Comparison of ENCODE assay signal across 19 cellular contexts in the genomic region with DNA sequence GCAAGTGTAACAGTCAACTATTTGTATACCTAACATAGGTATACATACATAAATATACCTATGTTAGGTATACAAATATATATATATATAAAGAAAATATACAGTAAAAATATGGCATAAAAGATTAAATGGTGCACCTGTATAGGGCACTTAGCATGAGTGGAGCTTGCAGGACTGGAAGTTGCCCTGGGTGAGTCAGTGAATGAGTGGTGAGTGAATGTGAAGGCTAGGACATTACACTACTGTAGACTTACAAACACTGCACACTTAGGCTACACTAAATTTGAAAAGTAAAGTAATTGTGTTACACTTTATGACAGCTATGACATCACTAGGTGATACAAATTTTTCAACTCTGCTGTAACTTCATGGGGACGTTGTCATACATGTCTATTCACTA.
"Had no signal": no experiment of that assay in that cellular context is flagged by ENCODE, and none has a peak within 500 bp of the region (broad histone marks: within the 10 kb centered on the region; RNA-seq: fewer than 3 reads in every experiment).

No MANE protein-coding gene starts in this region.

- H3K4me3 ChIP-seq: coronary artery, gastroesophageal sphincter, heart right ventricle, left lung, neural progenitor cell, psoas muscle, suprapubic skin, upper lobe of right lung had no signal

- H3K9me3 ChIP-seq: gastroesophageal sphincter, heart right ventricle, left lung, psoas muscle, suprapubic skin, upper lobe of right lung had no signal

- H3K27ac Mint-ChIP-seq: activated CD4-positive, alpha-beta memory T cell treated with anti-CD3 and anti-CD28 coated beads for 36 hours; activated CD8-positive, alpha-beta memory T cell treated with anti-CD3 and anti-CD28 coated beads, Interleukin-2, amount 10 ng/mL, durations not matched to agents 7 days and 5 days; naive B cell; neural progenitor cell had no signal

- H3K4me1 Mint-ChIP-seq: central memory CD8-positive, alpha-beta T cell; naive B cell; neural progenitor cell had no signal

- ATAC-seq: activated CD8-positive, alpha-beta memory T cell treated with anti-CD3 and anti-CD28 coated beads, Interleukin-2, amount 10 ng/mL, durations not matched to agents 7 days and 5 days; gastroesophageal sphincter; stimulated activated naive CD8-positive, alpha-beta T cell treated with anti-CD3 and anti-CD28 coated beads, Interleukin-15, Interleukin-2, amounts not matched to agents 100 U/mL and 50 U/mL, for 24 hours; T-cell; upper lobe of right lung had no signal

- H2AFZ ChIP-seq: neural progenitor cell had no signal

- H3K9ac ChIP-seq: neural progenitor cell had no signal

- H3K4me2 ChIP-seq: neural progenitor cell had no signal

- H3K4me3 Mint-ChIP-seq: activated CD4-positive, alpha-beta memory T cell treated with anti-CD3 and anti-CD28 coated beads for 36 hours; activated CD8-positive, alpha-beta memory T cell treated with anti-CD3 and anti-CD28 coated beads, Interleukin-2, amount 10 ng/mL, durations not matched to agents 7 days and 5 days; activated T-cell treated with anti-CD3 and anti-CD28 coated beads, Interleukin-2, amount 50 U/mL, for 24 hours; central memory CD8-positive, alpha-beta T cell; naive B cell; neural progenitor cell; T-cell had no signal

- H3K27me3 ChIP-seq: gastroesophageal sphincter, heart right ventricle, left lung, neural progenitor cell, suprapubic skin, upper lobe of right lung had no signal

- DNase-seq: activated CD4-positive, alpha-beta memory T cell treated with anti-CD3 and anti-CD28 coated beads for 36 hours; activated CD4-positive, alpha-beta T cell treated with anti-CD3 and anti-CD28 coated beads for 1 hour; activated CD8-positive, alpha-beta memory T cell treated with anti-CD3 and anti-CD28 coated beads, Interleukin-2, amount 10 ng/mL, durations not matched to agents 7 days and 5 days; activated effector memory CD4-positive, alpha-beta T cell treated with Interleukin-2 at 50 U/mL for 16 hours; activated naive CD4-positive, alpha-beta T cell treated with anti-CD3 and anti-CD28 coated beads, Interleukin-2, amount 50 U/mL, for 16 hours; activated T-cell treated with anti-CD3 and anti-CD28 coated beads, Interleukin-2, amount 50 U/mL, for 24 hours; heart right ventricle; left lung; naive B cell; psoas muscle; stimulated activated naive CD8-positive, alpha-beta T cell treated with anti-CD3 and anti-CD28 coated beads, Interleukin-15, Interleukin-2, amounts not matched to agents 100 U/mL and 50 U/mL, for 24 hours; T-cell; upper lobe of right lung had no signal

- H3K36me3 ChIP-seq: neural progenitor cell had no signal

- H3K27ac ChIP-seq: coronary artery, neural progenitor cell, psoas muscle, suprapubic skin, upper lobe of right lung, VCaP had no signal

- H3K27me3 Mint-ChIP-seq: activated CD4-positive, alpha-beta memory T cell treated with anti-CD3 and anti-CD28 coated beads for 36 hours; activated T-cell treated with anti-CD3 and anti-CD28 coated beads, Interleukin-2, amount 50 U/mL, for 24 hours had no signal

- H3K4me1 ChIP-seq: neural progenitor cell had no signal
